30 cellular contexts compared by ENCODE assay signal in the genomic region with DNA sequence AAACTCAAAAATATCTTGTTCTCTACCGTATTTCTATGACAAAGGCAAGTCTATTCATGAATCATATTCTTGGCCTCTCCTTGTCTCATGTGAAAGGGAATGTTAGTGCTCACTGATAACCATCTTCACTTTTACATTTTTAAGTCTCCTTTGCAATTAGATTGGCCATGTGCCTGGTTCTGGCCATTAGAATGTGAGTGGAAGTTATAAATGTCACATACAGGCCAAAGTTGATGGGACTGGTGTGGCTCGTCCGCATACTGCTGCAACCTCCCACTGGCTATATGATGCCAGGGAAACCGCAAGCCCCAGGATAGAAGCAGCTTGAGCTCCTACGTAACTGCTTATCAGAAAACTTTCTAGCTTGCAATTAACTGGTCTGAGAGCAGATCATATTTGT.
DNase-seq lines count a peak whose midpoint lies in the region; ATAC-seq, FAIRE-seq and TF ChIP-seq lines count a peak whose summit lies in the region.
"Had no signal": no experiment of that assay in that cellular context is flagged by ENCODE, and none has a peak within 500 bp of the region (broad histone marks: within the 10 kb centered on the region; RNA-seq: fewer than 3 reads in every experiment).

No MANE protein-coding gene starts in this region.

- CTCF ChIA-PET in A549 (lab: Yijun Ruan, JAX) (no interaction called here), GM10248 (lab: Yijun Ruan, JAX) (interaction anchor here (1.3 kb wide), 1 partner anchor 10 kb away, joined by 3 read pairs; no protein-coding TSS in a partner anchor)

- no peaks in the 10 kb centered on the region for H3K36me3 Mint-ChIP-seq in HFFc6 (ENCODE audit: low read depth)
- H3K36me3 Mint-ChIP-seq: activated naive CD4-positive, alpha-beta T cell treated with anti-CD3 and anti-CD28 coated beads, Interleukin-2, amount 10 ng/mL, durations not matched to agents 7 days and 5 days; CD8-positive, alpha-beta T cell; immature natural killer cell; memory B cell had no signal

- no peak overlapping the region for H3K27ac Mint-ChIP-seq in HFFc6
- H3K27ac Mint-ChIP-seq: activated CD4-positive, alpha-beta memory T cell treated with anti-CD3 and anti-CD28 coated beads, Interleukin-2, amount 10 ng/mL, durations not matched to agents 7 days and 5 days; activated naive CD4-positive, alpha-beta T cell treated with anti-CD3 and anti-CD28 coated beads, Interleukin-2, amount 10 ng/mL, durations not matched to agents 7 days and 5 days; activated T-helper 1 cell treated with anti-CD3 and anti-CD28 coated beads, Interleukin-12 subunit alpha, Interleukin-12 subunit beta, Interleukin-2, Interleukin-4 antibody, amounts not matched to agents 30 ng/mL and 10 ng/mL and 1 ng/mL, durations not matched to agents 14 hours and 24 hours and 36 hours; CD8-positive, alpha-beta T cell; immature natural killer cell; memory B cell; stimulated activated naive CD8-positive, alpha-beta T cell treated with anti-CD3 and anti-CD28 coated beads, Interleukin-15, amount 100 ng/mL, for 72 hours; T-helper 2 cell treated with Interferon-gamma antibody and Interleukin-4, amounts not matched to agents 5 μg/mL and 100 μg/mL, for 36 hours had no signal

- no peak overlapping the region for H3K4me3 ChIP-seq in A549
- no peak overlapping the region for H3K4me3 ChIP-seq in fibroblast of villous mesenchyme (ENCODE audit: low read depth, low read length)
- H3K4me3 ChIP-seq in testis = no peak overlapping the region
- no peak overlapping the region for H3K4me3 ChIP-seq in small intestine (ENCODE audit: low read depth in 1 of 2, low read length in 2 of 2)
- H3K4me3 ChIP-seq: breast epithelium, left lung, pancreas, thyroid gland had no signal

- peaks cover 5% of the 10 kb centered on the region; the same call in 1 of the 2 replicates for H3K27me3 Mint-ChIP-seq in HFFc6 (ENCODE audit: insufficient read depth)
- H3K27me3 Mint-ChIP-seq: activated CD4-positive, alpha-beta memory T cell treated with anti-CD3 and anti-CD28 coated beads, Interleukin-2, amount 10 ng/mL, durations not matched to agents 7 days and 5 days; activated naive CD4-positive, alpha-beta T cell treated with anti-CD3 and anti-CD28 coated beads, Interleukin-2, amount 10 ng/mL, durations not matched to agents 7 days and 5 days; memory B cell; stimulated activated naive CD8-positive, alpha-beta T cell treated with anti-CD3 and anti-CD28 coated beads, Interleukin-15, amount 100 ng/mL, for 72 hours had no signal

- H3K27ac ChIP-seq in A549 = no peak overlapping the region
- H3K27ac ChIP-seq in testis = no peak overlapping the region
- H3K27ac ChIP-seq in small intestine (ENCODE audit: low read depth in 1 of 2, low read length in 1 of 2) = no peak overlapping the region
- H3K27ac ChIP-seq: breast epithelium, left lung, pancreas, thyroid gland had no signal

- POLR2A ChIA-PET in A549 (lab: Yijun Ruan, JAX) (no interaction called here), GM10248 (lab: Yijun Ruan, JAX) (no interaction called here)

- no peak for TF ChIP-seq RAD21 in A549 (conservative IDR thresholded peaks at IDR 0.05 in 1 of 2, IDR thresholded peaks at IDR 0.05 in 1 of 2)

- ATAC-seq in A549 = no peak
- ATAC-seq: CD8-positive, alpha-beta T cell; HCT116; left lung; pancreas; right cardiac atrium; stimulated activated naive CD8-positive, alpha-beta T cell treated with anti-CD3 and anti-CD28 coated beads, Interleukin-15, amount 100 ng/mL, for 72 hours had no signal

- no peak overlapping the region for H3K4me3 Mint-ChIP-seq in HFFc6
- H3K4me3 Mint-ChIP-seq: activated CD4-positive, alpha-beta memory T cell treated with anti-CD3 and anti-CD28 coated beads, Interleukin-2, amount 10 ng/mL, durations not matched to agents 7 days and 5 days; activated naive CD4-positive, alpha-beta T cell treated with anti-CD3 and anti-CD28 coated beads, Interleukin-2, amount 10 ng/mL, durations not matched to agents 7 days and 5 days; activated T-helper 1 cell treated with anti-CD3 and anti-CD28 coated beads, Interleukin-12 subunit alpha, Interleukin-12 subunit beta, Interleukin-2, Interleukin-4 antibody, amounts not matched to agents 30 ng/mL and 10 ng/mL and 1 ng/mL, durations not matched to agents 14 hours and 24 hours and 36 hours; CD8-positive, alpha-beta T cell; immature natural killer cell; memory B cell; neural crest cell; stimulated activated naive CD8-positive, alpha-beta T cell treated with anti-CD3 and anti-CD28 coated beads, Interleukin-15, amount 100 ng/mL, for 72 hours; T-helper 2 cell treated with Interferon-gamma antibody and Interleukin-4, amounts not matched to agents 5 μg/mL and 100 μg/mL, for 36 hours had no signal

- no peak for TF ChIP-seq CTCF in A549 (IDR thresholded peaks at IDR 0.05)
- TF ChIP-seq CTCF in HFFc6 (IDR thresholded peaks at IDR 0.05) = no peak
- TF ChIP-seq CTCF in fibroblast of villous mesenchyme (IDR thresholded peaks at IDR 0.05; ENCODE audit: insufficient read depth, low read depth, low read length) = no peak
- no peak for TF ChIP-seq CTCF in testis (IDR thresholded peaks at IDR 0.05)
- TF ChIP-seq CTCF in GM10248 (IDR thresholded peaks at IDR 0.05; ENCODE audit: control extremely low read depth, extremely low read depth, low read depth, missing control alignments) = no peak

- TF ChIP-seq EP300 in A549 (IDR thresholded peaks at IDR 0.05) = no peak

- no peaks in the 10 kb centered on the region for H3K9me3 ChIP-seq in A549
- H3K9me3 ChIP-seq in testis = no peaks in the 10 kb centered on the region
- no peaks in the 10 kb centered on the region for H3K9me3 ChIP-seq in small intestine (ENCODE audit: control insufficient read depth, low read depth)
- H3K9me3 ChIP-seq: BE2C, breast epithelium, left lung, pancreas, thyroid gland had no signal

- peak; percentile 67 for FAIRE-seq in A549 (lab: Jason Lieb, UNC)
- no peak for FAIRE-seq in small intestine (lab: Jason Lieb, UNC)

- WGBS in A549 (ENCODE audit: missing lambda C conversion rate) = 64% methylated on average over 5 of the region's 5 CpGs
- WGBS in testis, 2 donors = 24 to 38% methylated on average over 5 of the region's 5 CpGs
- WGBS in small intestine, 3 donors = 35 to 60% (median 54%) methylated on average over 5 of the region's 5 CpGs

- H3K9me3 Mint-ChIP-seq in HFFc6 = no peaks in the 10 kb centered on the region
- H3K9me3 Mint-ChIP-seq: activated CD4-positive, alpha-beta memory T cell treated with anti-CD3 and anti-CD28 coated beads, Interleukin-2, amount 10 ng/mL, durations not matched to agents 7 days and 5 days; stimulated activated naive CD8-positive, alpha-beta T cell treated with anti-CD3 and anti-CD28 coated beads, Interleukin-15, amount 100 ng/mL, for 72 hours; T-helper 2 cell treated with Interferon-gamma antibody and Interleukin-4, amounts not matched to agents 5 μg/mL and 100 μg/mL, for 36 hours had no signal

- no peak overlapping the region for H3K4me2 ChIP-seq in A549

- no peak for TF ChIP-seq POLR2A in A549 (IDR thresholded peaks at IDR 0.05; ENCODE audit: low read length)
- TF ChIP-seq POLR2A in testis (IDR thresholded peaks at IDR 0.05) = no peak

- no peaks in the 10 kb centered on the region for H3K27me3 ChIP-seq in testis
- no peaks in the 10 kb centered on the region for H3K27me3 ChIP-seq in small intestine (ENCODE audit: control insufficient read depth in 2 of 2, insufficient read depth in 2 of 2, low read length in 2 of 2)
- H3K27me3 ChIP-seq: BE2C, left lung, pancreas, thyroid gland had no signal

- intact Hi-C loops in testis (cut with DNase I; ENCODE audit: low total_unique reads) = no loop called here

- H3K4me1 ChIP-seq in A549 = no peaks in the 10 kb centered on the region
- H3K4me1 ChIP-seq in testis = no peaks in the 10 kb centered on the region
- H3K4me1 ChIP-seq in small intestine (ENCODE audit: control insufficient read depth in 2 of 2, insufficient read depth in 1 of 2, low read depth in 1 of 2, low read length in 1 of 2) = no peaks in the 10 kb centered on the region
- H3K4me1 ChIP-seq: BE2C, breast epithelium, left lung, pancreas, thyroid gland had no signal

- peaks cover 6% of the 10 kb centered on the region; the same call in 1 of the 2 replicates for H3K4me1 Mint-ChIP-seq in HFFc6 (ENCODE audit: low read depth)
- H3K4me1 Mint-ChIP-seq: activated CD4-positive, alpha-beta memory T cell treated with anti-CD3 and anti-CD28 coated beads, Interleukin-2, amount 10 ng/mL, durations not matched to agents 7 days and 5 days; activated naive CD4-positive, alpha-beta T cell treated with anti-CD3 and anti-CD28 coated beads, Interleukin-2, amount 10 ng/mL, durations not matched to agents 7 days and 5 days; immature natural killer cell; memory B cell; stimulated activated naive CD8-positive, alpha-beta T cell treated with anti-CD3 and anti-CD28 coated beads, Interleukin-15, amount 100 ng/mL, for 72 hours had no signal

- no peak for DNase-seq in A549 (ENCODE audit: low read depth in 1 of 2, low spot score in 1 of 2)
- peak; percentile 66 for DNase-seq in HFFc6
- DNase-seq in T1000 (lab: John Stamatoyannopoulos, UW) = peak; percentile 3
- DNase-seq in fibroblast of villous mesenchyme (ENCODE audit: low read depth) = peak; percentile 18
- DNase-seq in testis = no peak
- no peak for DNase-seq in NCI-H2196 (lab: John Stamatoyannopoulos, UW; ENCODE audit: unreplicated experiment)
- DNase-seq in small intestine = no peak
- DNase-seq in GM10248 (ENCODE audit: extremely low spot score) = no peak
- DNase-seq: activated CD4-positive, alpha-beta memory T cell treated with anti-CD3 and anti-CD28 coated beads, Interleukin-2, amount 10 ng/mL, durations not matched to agents 7 days and 5 days; activated CD4-positive, alpha-beta T cell treated with anti-CD3 and anti-CD28 coated beads for 1 hour; activated CD8-positive, alpha-beta memory T cell treated with anti-CD3 and anti-CD28 coated beads, Interleukin-2, amount 50 U/mL, for 48 hours; activated naive CD4-positive, alpha-beta T cell treated with anti-CD3 and anti-CD28 coated beads, Interleukin-2, amount 10 ng/mL, durations not matched to agents 7 days and 5 days; amniotic stem cell; BE2C; CD8-positive, alpha-beta T cell; immature natural killer cell; IMR-90; left lung; NCI-H187; pancreas; right cardiac atrium; stimulated activated CD4-positive, alpha-beta T cell treated with anti-CD3 and anti-CD28 coated beads, Interleukin-2, amount 100 ng/mL, for 48 hours; stimulated activated naive CD8-positive, alpha-beta T cell treated with anti-CD3 and anti-CD28 coated beads, Interleukin-15, amount 100 ng/mL, for 72 hours had no signal

- no peaks in the 10 kb centered on the region for H3K36me3 ChIP-seq in testis (ENCODE audit: low read depth, missing control alignments)
- no peaks in the 10 kb centered on the region for H3K36me3 ChIP-seq in small intestine (ENCODE audit: control insufficient read depth in 2 of 2, insufficient read depth in 2 of 2, low read length in 2 of 2)
- H3K36me3 ChIP-seq: BE2C, breast epithelium, left lung, pancreas, thyroid gland had no signal

TF ChIP-seq in A549, 52 proteins besides CTCF, POLR2A, EP300 and RAD21 (continues in another document):
- TF ChIP-seq EHMT2 (IDR thresholded peaks at IDR 0.05; ENCODE audit: low read depth) = no peak
- TF ChIP-seq BHLHE40 (IDR thresholded peaks at IDR 0.05; ENCODE audit: low read depth, low read length) = no peak
- no peak for TF ChIP-seq CHD2 (IDR thresholded peaks at IDR 0.05; ENCODE audit: low read length, partially characterized antibody)
- no peak for TF ChIP-seq JUN (IDR thresholded peaks at IDR 0.05)
- no peak for TF ChIP-seq RCOR1 (IDR thresholded peaks at IDR 0.05; ENCODE audit: low read depth, low read length)

Comparison
In these comparisons a context has a peak if more than half of its experiments do, and no peak if none do; other contexts are left out.
1. DNase-seq: peak in HFFc6 (single experiment), T1000 (single experiment) and fibroblast of villous mesenchyme (single experiment); none in A549 (0 of 2), testis (single experiment), NCI-H2196 (single experiment), small intestine (single experiment) and GM10248 (single experiment).